1 cellular context compared by ENCODE assay signal in the genomic region with DNA sequence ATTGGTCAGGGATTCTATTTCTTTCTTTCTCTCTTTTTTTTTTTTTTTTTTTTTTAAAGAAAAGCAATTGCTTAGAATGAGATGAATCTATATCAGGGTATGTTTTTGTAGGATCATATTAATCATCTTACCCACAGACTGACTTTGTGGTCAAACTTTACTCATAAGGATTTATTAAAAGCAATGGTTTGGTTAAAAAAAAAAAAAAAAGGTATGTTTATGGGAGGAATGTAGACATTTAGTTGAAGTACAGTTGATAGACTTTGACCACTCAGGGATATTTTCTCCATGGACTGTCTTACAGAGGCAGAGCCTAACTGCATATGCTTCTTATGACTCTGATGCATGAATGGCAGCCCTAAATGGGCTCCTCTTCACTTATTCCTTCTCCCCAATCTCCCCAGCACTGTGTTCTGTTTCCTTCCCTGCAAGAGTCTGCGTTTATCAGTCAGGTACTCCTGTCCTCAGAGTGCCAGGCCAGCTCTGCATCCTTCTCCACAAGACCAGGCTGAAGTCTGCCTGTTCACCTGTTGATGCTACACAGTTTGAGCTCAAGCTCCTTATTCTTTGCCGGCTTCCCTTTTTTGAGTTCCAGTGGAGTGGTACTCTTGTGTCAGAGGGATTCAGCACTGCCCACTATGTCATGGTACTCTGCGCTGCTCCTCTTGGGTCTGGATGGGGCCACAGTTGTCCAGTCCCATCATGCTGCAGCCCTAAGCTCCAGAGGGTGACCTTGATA.
TF ChIP-seq lines count a peak whose summit lies in the region.

No MANE protein-coding gene starts in this region.

TF ChIP-seq in HEK293, 187 proteins besides CTCF, POLR2A, EP300 and RAD21 (continued from another document):
- 0 out of 2 replicates have a peak, but pooled peaks have one; percentile 34 for TF ChIP-seq ZNF362 (tag by site-specific recombination; IDR thresholded peaks at IDR 0.05)
- peak; percentile 93 for TF ChIP-seq SCRT2 (tag by site-specific recombination; IDR thresholded peaks at IDR 0.05)
- TF ChIP-seq ZNF654 (tag by site-specific recombination; IDR thresholded peaks at IDR 0.05; ENCODE audit: low read depth), result no peak
- TF ChIP-seq ZNF48 (tag by site-specific recombination; IDR thresholded peaks at IDR 0.05), result no peak
